27 cellular contexts compared by ENCODE assay signal in the genomic region with DNA sequence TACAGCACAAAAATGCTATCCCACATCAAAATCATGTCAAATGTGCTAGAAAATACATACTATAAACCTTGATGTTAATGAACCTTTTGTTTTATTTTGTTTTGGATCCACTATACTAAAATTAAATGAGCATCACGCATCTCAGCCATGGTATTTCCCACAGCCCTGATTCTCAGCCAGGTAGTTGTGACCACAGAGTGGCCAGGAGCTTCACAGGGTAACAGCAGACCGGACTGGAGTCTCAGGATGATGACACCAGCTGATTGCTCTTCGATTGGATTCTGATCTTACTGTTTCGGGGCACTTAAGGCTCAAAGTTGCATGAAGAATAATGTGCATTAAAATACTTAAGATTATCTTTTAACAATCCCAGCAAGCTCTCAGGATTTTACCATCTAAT.
"Had no signal": no experiment of that assay in that cellular context is flagged by ENCODE, and none has a peak within 500 bp of the region (broad histone marks: within the 10 kb centered on the region; RNA-seq: fewer than 3 reads in every experiment).

No MANE protein-coding gene starts in this region.

- H3K27me3 ChIP-seq: adrenal gland, body of pancreas, esophagus muscularis mucosa, foreskin keratinocyte, heart left ventricle, neural progenitor cell, right atrium auricular region, testis, transverse colon, uterus had no signal

- DNase-seq: activated CD4-positive, alpha-beta T cell treated with anti-CD3 and anti-CD28 coated beads for 4 hours; activated CD4-positive, alpha-beta T cell treated with anti-CD3 and anti-CD28 coated beads, Interleukin-2, amount 50 U/mL, for 4 hours; activated CD8-positive, alpha-beta memory T cell treated with anti-CD3 and anti-CD28 coated beads, Interleukin-2, amount 50 U/mL, for 4 hours; activated naive CD4-positive, alpha-beta T cell; activated T-cell treated with anti-CD3 and anti-CD28 coated beads, Interleukin-2, amount 50 U/mL, for 1 hour; aorta; body of pancreas; cerebellar nuclear complex; cortex of kidney; foreskin keratinocyte; heart left ventricle; hypothalamus; midbrain; naive thymus-derived CD4-positive, alpha-beta T cell; occipital lobe; stimulated activated CD4-positive, alpha-beta T cell treated with anti-CD3 and anti-CD28 coated beads, Interleukin-15, amount 100 ng/mL, for 24 hours; stimulated activated CD4-positive, alpha-beta T cell treated with anti-CD3 and anti-CD28 coated beads, Interleukin-2, amount 100 ng/mL, for 24 hours; stimulated activated naive CD8-positive, alpha-beta T cell treated with anti-CD3 and anti-CD28 coated beads, Interleukin-15, Interleukin-2, amounts not matched to agents 100 U/mL and 50 U/mL, for 24 hours; testis; transverse colon; uterus had no signal

- H3K27me3 Mint-ChIP-seq: activated T-helper 17 cell treated with anti-CD3 and anti-CD28 coated beads, Interleukin-2, amount 50 U/mL, for 72 hours; naive thymus-derived CD4-positive, alpha-beta T cell had no signal

- H3K27ac Mint-ChIP-seq: activated T-helper 17 cell treated with anti-CD3 and anti-CD28 coated beads, Interleukin-2, amount 50 U/mL, for 72 hours; neural progenitor cell had no signal

- H3K4me1 ChIP-seq: adrenal gland, esophagus muscularis mucosa, foreskin keratinocyte, transverse colon, uterus had no signal

- H3K4me3 Mint-ChIP-seq: neural progenitor cell had no signal

- H3K4me3 ChIP-seq: adrenal gland, body of pancreas, esophagus muscularis mucosa, heart left ventricle, neural progenitor cell, right atrium auricular region, testis, transverse colon, uterus had no signal

- ATAC-seq: activated naive CD4-positive, alpha-beta T cell treated with anti-CD3 and anti-CD28 coated beads, Interleukin-2, amount 50 U/mL, for 72 hours; activated T-helper 17 cell treated with anti-CD3 and anti-CD28 coated beads, Interleukin-2, amount 50 U/mL, for 72 hours; body of pancreas; foreskin keratinocyte; heart left ventricle; naive thymus-derived CD4-positive, alpha-beta T cell; stimulated activated naive CD8-positive, alpha-beta T cell treated with anti-CD3 and anti-CD28 coated beads, Interleukin-15, Interleukin-2, amounts not matched to agents 100 U/mL and 50 U/mL, for 24 hours had no signal

- H3K27ac ChIP-seq: adrenal gland, body of pancreas, esophagus muscularis mucosa, foreskin keratinocyte, heart left ventricle, neural progenitor cell, right atrium auricular region, testis, transverse colon, uterus had no signal

- H3K9me3 ChIP-seq: adrenal gland, body of pancreas, esophagus muscularis mucosa, heart left ventricle, right atrium auricular region, testis, transverse colon, uterus had no signal

- H3K9me3 Mint-ChIP-seq: activated T-helper 17 cell treated with anti-CD3 and anti-CD28 coated beads, Interleukin-2, amount 50 U/mL, for 72 hours; neural progenitor cell had no signal

- H3K36me3 ChIP-seq: adrenal gland, neural progenitor cell, uterus had no signal
